8 cellular contexts compared by ENCODE assay signal in the genomic region with DNA sequence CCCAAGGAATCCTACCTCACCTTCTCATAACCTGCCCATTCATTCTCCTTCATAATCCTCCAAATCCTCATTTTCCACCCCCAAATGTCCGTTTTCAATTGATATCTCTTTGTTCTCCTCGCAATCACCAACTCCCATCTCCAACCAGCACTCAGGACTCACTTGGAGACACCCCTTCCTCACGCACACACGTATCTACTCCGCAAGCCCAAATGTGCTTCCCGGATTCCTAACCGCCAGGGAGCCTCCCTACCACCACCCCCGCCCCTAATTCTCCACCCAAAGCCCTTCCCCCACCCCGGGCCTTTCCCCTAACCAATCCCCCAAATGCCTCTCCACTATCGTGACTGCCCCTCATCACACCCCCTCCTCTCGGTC. TPM values are rescaled to one million over a fixed set of nuclear protein-coding genes. Genes with fewer than 3 reads are reported as not detected.
DNase-seq lines count a peak whose midpoint lies in the region; ATAC-seq, FAIRE-seq and TF ChIP-seq lines count a peak whose summit lies in the region.

No MANE protein-coding gene starts in this region.

- H3K4me3 ChIP-seq in BJ (ENCODE audit: low read depth, low read length) (peak overlapping the region; percentile 84), HL-60 (replicated peaks; ENCODE audit: insufficient read depth, low read length) (peak overlapping the region; percentile 99), cardiac fibroblast (replicated peaks in 1 of 2; ENCODE audit: low read depth in 2 of 2, low read length in 2 of 2) (peak overlapping the region; percentile 90 to 93), mucosa of rectum (ENCODE audit: low read length in 2 of 2) (peak overlapping the region; percentile 92 to 99)

- no peaks in the 10 kb centered on the region for H3K27me3 ChIP-seq in BJ (ENCODE audit: control insufficient read depth, insufficient read depth, low read length)
- H3K27me3 ChIP-seq in HL-60 (ENCODE audit: insufficient read depth, poor library complexity, severe bottlenecking) = no peaks in the 10 kb centered on the region
- no peaks in the 10 kb centered on the region for H3K27me3 ChIP-seq in mucosa of rectum (ENCODE audit: control insufficient read depth in 2 of 2, insufficient read depth in 2 of 2, low read length in 2 of 2)

- no peaks in the 10 kb centered on the region for H3K9me3 ChIP-seq in mucosa of rectum (ENCODE audit: control insufficient read depth in 2 of 2, low read length in 2 of 2)

- DNase-seq in BJ (ENCODE audit: low read depth) = no peak
- DNase-seq in HL-60 (ENCODE audit: low read depth in 1 of 2, low spot score in 1 of 2) = peak in 1 of 2 experiments; percentile 15
- no peak for DNase-seq in cardiac fibroblast (ENCODE audit: low read depth in 2 of 2)
- no peak for DNase-seq in activated gamma-delta T cell (lab: John Stamatoyannopoulos, UW)
- DNase-seq in OCI-M2 (lab: John Stamatoyannopoulos, UW; ENCODE audit: unreplicated experiment) = no peak
- DNase-seq in RCC 7860 (ENCODE audit: low spot score) = no peak

- H3K9ac ChIP-seq in mucosa of rectum (ENCODE audit: low read depth in 1 of 2, low read length in 2 of 2) = peak overlapping the region; percentile 92 to 99

- peaks cover 12 to 20% of the 10 kb centered on the region in 2 donors for H3K4me1 ChIP-seq in mucosa of rectum (ENCODE audit: control insufficient read depth in 2 of 2, insufficient read depth in 2 of 2, low read length in 2 of 2)

- H3K36me3 ChIP-seq in BJ (ENCODE audit: control insufficient read depth, insufficient read depth, low read length) (peaks cover 12% of the 10 kb centered on the region), mucosa of rectum (ENCODE audit: control insufficient read depth in 2 of 2, insufficient read depth in 2 of 2, low read length in 2 of 2) (peaks cover 0 to 4% of the 10 kb centered on the region in 2 donors)

- H3K27ac ChIP-seq in HL-60 (replicated peaks) (peak overlapping the region; percentile 99), mucosa of rectum (ENCODE audit: low read depth in 2 of 2, low read length in 2 of 2) (peak overlapping the region; percentile 91 to 95)

- POLR2A ChIA-PET in BJ (lab: Charles Lee) = interaction anchor here (0.6 to 1.9 kb wide), 2 partner anchors 10 to 14 kb away, joined by 3 to 11 read pairs; no protein-coding TSS in a partner anchor

- no peak for FAIRE-seq in RCC 7860 (lab: Jason Lieb, UNC)

- no peak for TF ChIP-seq CTCF in BJ (IDR thresholded peaks at IDR 0.05; ENCODE audit: insufficient read depth, low read depth, low read length)
- TF ChIP-seq CTCF in HL-60 (IDR thresholded peaks at IDR 0.05; ENCODE audit: insufficient read depth, low read length) = no peak
- TF ChIP-seq CTCF in cardiac fibroblast (IDR thresholded peaks at IDR 0.05; ENCODE audit: low read depth, low read length) = no peak

- CTCF ChIA-PET in BJ (lab: Yijun Ruan, JAX) = interaction anchor here (0.7 to 5.8 kb wide), 5 partner anchors 13 to 49 kb away, joined by 4 to 40 read pairs (median 5); no protein-coding TSS in a partner anchor

- no peak for ATAC-seq in HG03457 (IDR thresholded peaks at IDR 0.05; ENCODE audit: unreplicated experiment)

RNA-seq across cellular contexts. Expression of gene KCTD10, which starts 0.3 kb away (rescaled TPM):
- 154 and 172 TPM in 2 replicates for polyA plus RNA-seq in BJ (2011; rRNA removed)
- polyA minus RNA-seq in BJ (2011; rRNA and poly(A)+ RNA removed) = 322 and 463 TPM in 2 replicates

RNA-seq across cellular contexts. Expression of gene UBE3B, which starts 0.6 kb away (rescaled TPM):
- polyA plus RNA-seq in BJ (2011; rRNA removed) = 38.9 and 43.9 TPM in 2 replicates
- 44.1 and 49.4 TPM in 2 replicates for polyA minus RNA-seq in BJ (2011; rRNA and poly(A)+ RNA removed)
